In genomic region chr13:59514316-59514715, GRCh38 we compare ENCODE assay signal across 21 cellular contexts.
DNase-seq lines count a peak whose midpoint lies in the region; ATAC-seq, FAIRE-seq and TF ChIP-seq lines count a peak whose summit lies in the region.
"Had no signal": no experiment of that assay in that cellular context is flagged by ENCODE, and none has a peak within 500 bp of the region (broad histone marks: within the 10 kb centered on the region; RNA-seq: fewer than 3 reads in every experiment).

No MANE protein-coding gene starts in this region.

- H3K4ac ChIP-seq in H1 (replicated peaks; ENCODE audit: insufficient read length, low read depth, low read length) = no peak overlapping the region

- H2BK120ac ChIP-seq in H1 (replicated peaks; ENCODE audit: low read depth, low read length) = no peak overlapping the region

- H4K8ac ChIP-seq in H1 (ENCODE audit: extremely low read depth, insufficient read depth, low read length) = no peak overlapping the region

- H2AFZ ChIP-seq in H1 (ENCODE audit: low read length) = peak overlapping the region; percentile 65; the same call in 1 of the 2 replicates

- H2BK20ac ChIP-seq in H1 (ENCODE audit: low read length) = no peak overlapping the region

- H4K20me1 ChIP-seq in H1 (replicated peaks in 1 of 2; ENCODE audit: control insufficient read depth in 1 of 2, insufficient read depth in 2 of 2, low read length in 2 of 2) = no peaks in the 10 kb centered on the region
- H4K20me1 ChIP-seq: BLaER1 had no signal

- TF ChIP-seq CTCF in brain (conservative IDR thresholded peaks at IDR 0.05) = no peak
- no peak for TF ChIP-seq CTCF in H1 (IDR thresholded peaks at IDR 0.05; ENCODE audit: control extremely low read depth in 1 of 3, insufficient read depth in 1 of 3, low read depth in 1 of 3, low read length in 3 of 3)
- TF ChIP-seq CTCF in nephron progenitor cell (IDR thresholded peaks at IDR 0.05) = no peak

- POLR2A ChIA-PET in H1 (lab: Charles Lee; ENCODE audit: partially characterized antibody) = interaction anchor here (0.6 kb wide), 1 partner anchor 178 kb away, joined by 4 read pairs; no protein-coding TSS in a partner anchor

- no peak overlapping the region for H3K18ac ChIP-seq in H1 (ENCODE audit: extremely low read depth, low read length)

- WGBS in H1 (ENCODE audit: extremely low coverage in 1 of 2, insufficient coverage in 1 of 2, insufficient read length in 1 of 2, insufficient replicate concordance in 2 of 2, low coverage in 1 of 2, low lambda C conversion rate in 2 of 2, missing lambda C conversion rate in 1 of 2), 2 experiments = 97% methylated on average over 5 of the region's 5 CpGs; no CpG with 5 or more reads in 1 of the 2 experiments

- H4K5ac ChIP-seq in H1 (ENCODE audit: insufficient read length, low read depth, low read length) = no peak overlapping the region

- no peak overlapping the region for H3K4me3 ChIP-seq in H1 (ENCODE audit: extremely low read depth in 1 of 4, insufficient read depth in 2 of 4, low read depth in 3 of 4, low read length in 4 of 4)
- H3K4me3 ChIP-seq: BLaER1, GM12878 had no signal

- H3K27ac Mint-ChIP-seq in brain (peak overlapping the region in 4 of 5 experiments; percentile 13 to 68 (median 28)), nephron progenitor cell (peak overlapping the region; percentile 83)
- H3K27ac Mint-ChIP-seq in activated T-cell treated with anti-CD3 and anti-CD28 coated beads, Interleukin-2, amount 50 U/mL, for 72 hours = no peak overlapping the region
- H3K27ac Mint-ChIP-seq: B cell; CD8-positive, alpha-beta T cell had no signal

- H3K4me1 Mint-ChIP-seq in brain = peaks cover 5% of the 10 kb centered on the region
- H3K4me1 Mint-ChIP-seq in nephron progenitor cell = peaks cover 25% of the 10 kb centered on the region
- no peaks in the 10 kb centered on the region for H3K4me1 Mint-ChIP-seq in activated T-cell treated with anti-CD3 and anti-CD28 coated beads, Interleukin-2, amount 50 U/mL, for 72 hours (ENCODE audit: low read depth)
- H3K4me1 Mint-ChIP-seq: B cell; CD4-positive, CD25-positive, alpha-beta regulatory T cell had no signal

- no peak overlapping the region for H3K4me2 ChIP-seq in H1 (ENCODE audit: insufficient read depth in 1 of 2, low read depth in 2 of 2, low read length in 2 of 2)
- H3K4me2 ChIP-seq: BLaER1 had no signal

- H3K27me3 ChIP-seq in H1 (replicated peaks in 1 of 4; ENCODE audit: control insufficient read depth in 3 of 4, extremely low read depth in 1 of 4, insufficient read depth in 3 of 4, low read length in 3 of 4) = no peaks in the 10 kb centered on the region; a peak in 1 of 7 replicates
- H3K27me3 ChIP-seq: BLaER1 had no signal

- H3K79me2 ChIP-seq in H1 (ENCODE audit: control insufficient read depth in 1 of 2, insufficient read depth in 2 of 2, low read length in 2 of 2) = no peaks in the 10 kb centered on the region

- H3K23me2 ChIP-seq in H1 (ENCODE audit: low read depth, low read length) = no peaks in the 10 kb centered on the region

- no peaks in the 10 kb centered on the region for H3K36me3 Mint-ChIP-seq in brain
- H3K36me3 Mint-ChIP-seq in nephron progenitor cell (ENCODE audit: low read depth) = no peaks in the 10 kb centered on the region
- peaks cover 0 to 2% of the 10 kb centered on the region in 2 donors for H3K36me3 Mint-ChIP-seq in activated T-cell treated with anti-CD3 and anti-CD28 coated beads, Interleukin-2, amount 50 U/mL, for 72 hours (ENCODE audit: insufficient read depth in 2 of 2)
- H3K36me3 Mint-ChIP-seq: CD4-positive, CD25-positive, alpha-beta regulatory T cell; CD8-positive, alpha-beta T cell had no signal

- no peaks in the 10 kb centered on the region for H3K9me3 ChIP-seq in H1 (ENCODE audit: insufficient read depth in 2 of 2, low read depth in 1 of 2, low read length in 1 of 2)
- H3K9me3 ChIP-seq: BLaER1, Caco-2 had no signal

- H3K36me3 ChIP-seq in H1 (ENCODE audit: control insufficient read depth in 2 of 4, insufficient read depth in 4 of 4, low read length in 3 of 4) = no peaks in the 10 kb centered on the region
- H3K36me3 ChIP-seq: BLaER1 had no signal

- H3K9me3 Mint-ChIP-seq in brain (peaks cover 0 to 5% (median 0%) of the 10 kb centered on the region in 5 experiments), nephron progenitor cell (no peaks in the 10 kb centered on the region)
- H3K9me3 Mint-ChIP-seq in activated T-cell treated with anti-CD3 and anti-CD28 coated beads, Interleukin-2, amount 50 U/mL, for 72 hours = no peaks in the 10 kb centered on the region
- H3K9me3 Mint-ChIP-seq: CD8-positive, alpha-beta T cell had no signal

- no peak overlapping the region for H3K4me3 Mint-ChIP-seq in brain
- no peak overlapping the region for H3K4me3 Mint-ChIP-seq in nephron progenitor cell
- no peak overlapping the region for H3K4me3 Mint-ChIP-seq in activated T-cell treated with anti-CD3 and anti-CD28 coated beads, Interleukin-2, amount 50 U/mL, for 72 hours
- H3K4me3 Mint-ChIP-seq: B cell; CD4-positive, CD25-positive, alpha-beta regulatory T cell; CD8-positive, alpha-beta T cell had no signal

- no peak for DNase-seq in H1 (ENCODE audit: low read depth in 1 of 2, low spot score in 2 of 2)
- no peak for DNase-seq in nephron progenitor cell
- DNase-seq in activated T-cell treated with anti-CD3 and anti-CD28 coated beads, Interleukin-2, amount 50 U/mL, for 72 hours = no peak
- DNase-seq in activated naive CD4-positive, alpha-beta T cell (lab: John Stamatoyannopoulos, UW) = no peak
- DNase-seq in Ammon's horn (ENCODE audit: low spot score) = no peak
- DNase-seq in NCI-H2081 treated with DMSO at 0.1 percent for 48 hours (lab: John Stamatoyannopoulos, UW) = no peak
- DNase-seq: Caco-2; CD4-positive, CD25-positive, alpha-beta regulatory T cell; CD8-positive, alpha-beta T cell; DMS153; DND-41; GDM1; GOT3; H7; HCEC 1CT had no signal

- no peak for FAIRE-seq in H1 (lab: Jason Lieb, UNC)
- FAIRE-seq: GM12878, GM18507 had no signal

- H3K27me3 Mint-ChIP-seq in brain = peaks cover 8% of the 10 kb centered on the region
- no peaks in the 10 kb centered on the region for H3K27me3 Mint-ChIP-seq in nephron progenitor cell (ENCODE audit: low read depth, poor library complexity)
- H3K27me3 Mint-ChIP-seq in activated T-cell treated with anti-CD3 and anti-CD28 coated beads, Interleukin-2, amount 50 U/mL, for 72 hours (ENCODE audit: low read depth) = no peaks in the 10 kb centered on the region
- H3K27me3 Mint-ChIP-seq: B cell had no signal

- H2BK5ac ChIP-seq in H1 (ENCODE audit: low read depth, low read length) = no peak overlapping the region

- no peak overlapping the region for H3K56ac ChIP-seq in H1 (replicated peaks; ENCODE audit: insufficient read length, low read depth, low read length)

- TF ChIP-seq EP300 in H1 (IDR thresholded peaks at IDR 0.05; ENCODE audit: borderline replicate concordance in 1 of 2, low read depth in 2 of 2, low read length in 2 of 2) = no peak

- no peak overlapping the region for H2BK12ac ChIP-seq in H1 (ENCODE audit: low read depth, low read length)

- H2AK5ac ChIP-seq in H1 (ENCODE audit: low read depth, low read length) = no peak overlapping the region

- no peak overlapping the region for H3K14ac ChIP-seq in H1 (ENCODE audit: insufficient read length)

- no peaks in the 10 kb centered on the region for H3K4me1 ChIP-seq in H1 (replicated peaks in 1 of 4; ENCODE audit: control insufficient read depth in 3 of 4, insufficient read depth in 4 of 4, low read length in 3 of 4)
- H3K4me1 ChIP-seq: BLaER1 had no signal

- no peak for TF ChIP-seq RAD21 in H1 (IDR thresholded peaks at IDR 0.05 in 1 of 2, conservative IDR thresholded peaks at IDR 0.05 in 1 of 2; ENCODE audit: low read depth in 2 of 2, low read length in 2 of 2)

- no peak overlapping the region for H4K91ac ChIP-seq in H1 (replicated peaks; ENCODE audit: insufficient read length, low read length)

- H3K27ac ChIP-seq in H1 (ENCODE audit: low read depth, low read length) = no peak overlapping the region
- H3K27ac ChIP-seq: BLaER1, C4-2B had no signal

- no peak overlapping the region for H3K23ac ChIP-seq in H1 (ENCODE audit: insufficient read length)

- H3K79me1 ChIP-seq in H1 (ENCODE audit: low read depth, low read length) = no peaks in the 10 kb centered on the region

- no peak for ATAC-seq in activated T-cell treated with anti-CD3 and anti-CD28 coated beads, Interleukin-2, amount 50 U/mL, for 72 hours (replicated peaks in 1 of 2)
- ATAC-seq: CD8-positive, alpha-beta T cell; GM12878 had no signal

- CTCF ChIA-PET in H1 (lab: Charles Lee; ENCODE audit: partially characterized antibody) = interaction anchor here (1.6 kb wide), 1 partner anchor 17 kb away, joined by 7 read pairs; no protein-coding TSS in a partner anchor

- TF ChIP-seq POLR2A in H1 (IDR thresholded peaks at IDR 0.05; ENCODE audit: control extremely low read depth in 1 of 2, low read depth in 2 of 2, low read length in 2 of 2) = no peak

- H2BK15ac ChIP-seq in H1 (ENCODE audit: low read length) = no peak overlapping the region

- H3K9ac ChIP-seq in H1 (replicated peaks in 1 of 4; ENCODE audit: extremely low read depth in 1 of 4, low read depth in 3 of 4, low read length in 3 of 4) = no peak overlapping the region
- H3K9ac ChIP-seq: BLaER1 had no signal

TF ChIP-seq in H1, 55 proteins besides CTCF, POLR2A, EP300 and RAD21:
- TF ChIP-seq BACH1 (IDR thresholded peaks at IDR 0.05; ENCODE audit: low read length) (no peak), SUZ12 (IDR thresholded peaks at IDR 0.05; ENCODE audit: low read length) (no peak), SP4 (IDR thresholded peaks at IDR 0.05; ENCODE audit: low read length) (no peak), SRF (IDR thresholded peaks at IDR 0.05; ENCODE audit: low read depth, low read length) (no peak), HDAC6 (IDR thresholded peaks at IDR 0.05; ENCODE audit: low read depth, low read length) (no peak), ASH2L (IDR thresholded peaks at IDR 0.05; ENCODE audit: low read length) (no peak), POLR2AphosphoS5 (IDR thresholded peaks at IDR 0.05; ENCODE audit: low read depth, low read length) (no peak), ZNF274 (IDR thresholded peaks at IDR 0.05; ENCODE audit: borderline replicate concordance, extremely low read depth, low read length) (no peak), SP1 (IDR thresholded peaks at IDR 0.05; ENCODE audit: low read depth, low read length) (no peak), CHD1 (IDR thresholded peaks at IDR 0.05; ENCODE audit: low read depth, low read length) (no peak), PHF8 (conservative IDR thresholded peaks at IDR 0.05; ENCODE audit: low read depth, low read length) (no peak), CTBP2 (IDR thresholded peaks at IDR 0.05; ENCODE audit: borderline replicate concordance, insufficient read depth, insufficient read length, low read length) (no peak)
